ENCODE assay signal across 8 cellular contexts in the genomic region with DNA sequence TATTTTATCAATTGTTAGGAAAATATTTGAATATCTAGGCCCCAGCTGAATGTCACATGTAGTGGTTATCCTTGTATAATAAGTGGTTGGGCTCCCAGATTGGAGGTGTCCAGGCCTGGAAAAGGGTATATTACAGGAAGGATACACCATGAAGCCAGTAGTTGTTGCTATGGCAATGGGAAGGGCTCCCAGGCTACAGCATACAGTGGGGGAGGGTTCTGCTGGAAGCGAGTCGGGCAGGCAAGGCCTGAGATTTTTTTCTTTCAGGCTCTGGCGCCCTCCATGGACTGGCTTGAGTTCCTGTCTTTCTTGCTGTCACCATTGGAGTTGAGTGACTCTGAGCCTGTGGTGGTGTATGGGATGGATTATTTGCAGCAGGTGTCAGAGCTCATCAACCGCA. TPM values are rescaled to one million over a fixed set of nuclear protein-coding genes. Genes with fewer than 3 reads are reported as not detected.
A peak's percentile ranks its signal among the peaks of the same experiment; 100 is the strongest.
DNase-seq lines count a peak whose midpoint lies in the region; ATAC-seq and TF ChIP-seq lines count a peak whose summit lies in the region.

No MANE protein-coding gene starts in this region.

- H3K27me3 Mint-ChIP-seq in WTC11 (ENCODE audit: low read depth): peaks cover 6% of the 10 kb centered on the region

- H3K4me3 Mint-ChIP-seq in WTC11: no peak overlapping the region

- TF ChIP-seq CTCF in WTC11 (IDR thresholded peaks at IDR 0.05): peak; percentile 26; the same call in 1 of the 2 replicates
- peak; percentile 61 for TF ChIP-seq CTCF in foreskin keratinocyte (conservative IDR thresholded peaks at IDR 0.05)
- no peak for TF ChIP-seq CTCF in psoas muscle (IDR thresholded peaks at IDR 0.05)

- POLR2A ChIA-PET in WTC11 (lab: Charles Lee): interaction anchor here (1.1 kb wide), 1 partner anchor 44 kb away, joined by 4 read pairs; no protein-coding TSS in a partner anchor

- intact Hi-C loops in psoas muscle (cut with DNase I): loop anchor here in 1 of 2 donors (10.0 kb wide), 1 partner anchor 390 kb away; no protein-coding TSS in a partner anchor

- no peaks in the 10 kb centered on the region for H3K9me3 Mint-ChIP-seq in WTC11

- peak; percentile 9 for DNase-seq in stimulated activated naive CD4-positive, alpha-beta T cell treated with Interleukin-2 at 50 U/mL for 16 hours (lab: John Stamatoyannopoulos, UW)
- DNase-seq in stimulated activated naive CD4-positive, alpha-beta T cell (lab: John Stamatoyannopoulos, UW): no peak
- DNase-seq in NCI-H2081 (lab: John Stamatoyannopoulos, UW): peak; percentile 88 to 91
- peak; percentile 80 for DNase-seq in WTC11 (ENCODE audit: low spot score)
- peak in 1 of 2 donors; percentile 48 for DNase-seq in foreskin keratinocyte
- DNase-seq in psoas muscle: no peak
- no peak for DNase-seq in activated gamma-delta T cell treated with Interleukin-2 at 50 U/mL for 16 hours

- H3K4me1 ChIP-seq in foreskin keratinocyte (no peaks in the 10 kb centered on the region), psoas muscle (no peaks in the 10 kb centered on the region)

- H3K27ac Mint-ChIP-seq in WTC11: no peak overlapping the region

- H3K27me3 ChIP-seq in foreskin keratinocyte: no peaks in the 10 kb centered on the region
- no peaks in the 10 kb centered on the region for H3K27me3 ChIP-seq in psoas muscle (ENCODE audit: insufficient read depth in 3 of 3, low read length in 2 of 3)

- CTCF ChIA-PET in WTC11 (lab: Charles Lee): interaction anchor here (0.5 to 2.1 kb wide), 9 partner anchors 9 to 380 kb away, joined by 3 to 11 read pairs (median 3); a partner anchor contains a TSS

- ATAC-seq in WTC11: peak; percentile 90
- peak; percentile 41 for ATAC-seq in foreskin keratinocyte
- ATAC-seq in psoas muscle: peak; percentile 19 to 46 (median 31)
- ATAC-seq in HG03521 (IDR thresholded peaks at IDR 0.05; ENCODE audit: unreplicated experiment): no peak

- H3K4me3 ChIP-seq in psoas muscle: no peak overlapping the region

- H3K27ac ChIP-seq in foreskin keratinocyte: no peak overlapping the region
- no peak overlapping the region for H3K27ac ChIP-seq in psoas muscle

- H3K36me3 Mint-ChIP-seq in WTC11: no peaks in the 10 kb centered on the region

- 11 to 17% (median 13%) methylated on average over 4 of the region's 4 CpGs for WGBS in psoas muscle, 3 donors

- H3K4me1 Mint-ChIP-seq in WTC11: peaks cover 5% of the 10 kb centered on the region; the same call in 1 of the 2 replicates

- no peaks in the 10 kb centered on the region for H3K36me3 ChIP-seq in psoas muscle (ENCODE audit: insufficient read depth in 1 of 2, low read depth in 1 of 2)

- no peaks in the 10 kb centered on the region for H3K9me3 ChIP-seq in psoas muscle

TF ChIP-seq in WTC11, 78 proteins besides CTCF, POLR2A, EP300 and RAD21:
- TF ChIP-seq, protein P1, sequence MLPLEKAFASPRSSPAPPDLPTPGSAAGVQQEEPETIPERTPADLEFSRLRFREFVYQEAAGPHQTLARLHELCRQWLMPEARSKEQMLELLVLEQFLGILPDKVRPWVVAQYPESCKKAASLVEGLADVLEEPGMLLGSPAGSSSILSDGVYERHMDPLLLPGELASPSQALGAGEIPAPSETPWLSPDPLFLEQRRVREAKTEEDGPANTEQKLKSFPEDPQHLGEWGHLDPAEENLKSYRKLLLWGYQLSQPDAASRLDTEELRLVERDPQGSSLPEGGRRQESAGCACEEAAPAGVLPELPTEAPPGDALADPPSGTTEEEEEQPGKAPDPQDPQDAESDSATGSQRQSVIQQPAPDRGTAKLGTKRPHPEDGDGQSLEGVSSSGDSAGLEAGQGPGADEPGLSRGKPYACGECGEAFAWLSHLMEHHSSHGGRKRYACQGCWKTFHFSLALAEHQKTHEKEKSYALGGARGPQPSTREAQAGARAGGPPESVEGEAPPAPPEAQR (CRISPR knock-in tag; IDR thresholded peaks at IDR 0.05): no peak
- TF ChIP-seq ESRRA (CRISPR knock-in tag; IDR thresholded peaks at IDR 0.05; ENCODE audit: borderline replicate concordance) (no peak), ZNF121 (CRISPR knock-in tag; IDR thresholded peaks at IDR 0.05) (no peak), IRF2 (CRISPR knock-in tag; IDR thresholded peaks at IDR 0.05; ENCODE audit: borderline replicate concordance, low read depth) (no peak), ZNF263 (CRISPR knock-in tag; IDR thresholded peaks at IDR 0.05; ENCODE audit: low read depth) (no peak), CREM (CRISPR knock-in tag; IDR thresholded peaks at IDR 0.05) (no peak), ELF4 (CRISPR knock-in tag; IDR thresholded peaks at IDR 0.05; ENCODE audit: low read depth) (no peak), OVOL2 (CRISPR knock-in tag; IDR thresholded peaks at IDR 0.05; ENCODE audit: borderline replicate concordance) (no peak), NFATC4 (CRISPR knock-in tag; IDR thresholded peaks at IDR 0.05) (no peak), NR1H2 (CRISPR knock-in tag; IDR thresholded peaks at IDR 0.05) (no peak), SMAD4 (CRISPR knock-in tag; IDR thresholded peaks at IDR 0.05) (no peak)
- TF ChIP-seq, protein P2, sequence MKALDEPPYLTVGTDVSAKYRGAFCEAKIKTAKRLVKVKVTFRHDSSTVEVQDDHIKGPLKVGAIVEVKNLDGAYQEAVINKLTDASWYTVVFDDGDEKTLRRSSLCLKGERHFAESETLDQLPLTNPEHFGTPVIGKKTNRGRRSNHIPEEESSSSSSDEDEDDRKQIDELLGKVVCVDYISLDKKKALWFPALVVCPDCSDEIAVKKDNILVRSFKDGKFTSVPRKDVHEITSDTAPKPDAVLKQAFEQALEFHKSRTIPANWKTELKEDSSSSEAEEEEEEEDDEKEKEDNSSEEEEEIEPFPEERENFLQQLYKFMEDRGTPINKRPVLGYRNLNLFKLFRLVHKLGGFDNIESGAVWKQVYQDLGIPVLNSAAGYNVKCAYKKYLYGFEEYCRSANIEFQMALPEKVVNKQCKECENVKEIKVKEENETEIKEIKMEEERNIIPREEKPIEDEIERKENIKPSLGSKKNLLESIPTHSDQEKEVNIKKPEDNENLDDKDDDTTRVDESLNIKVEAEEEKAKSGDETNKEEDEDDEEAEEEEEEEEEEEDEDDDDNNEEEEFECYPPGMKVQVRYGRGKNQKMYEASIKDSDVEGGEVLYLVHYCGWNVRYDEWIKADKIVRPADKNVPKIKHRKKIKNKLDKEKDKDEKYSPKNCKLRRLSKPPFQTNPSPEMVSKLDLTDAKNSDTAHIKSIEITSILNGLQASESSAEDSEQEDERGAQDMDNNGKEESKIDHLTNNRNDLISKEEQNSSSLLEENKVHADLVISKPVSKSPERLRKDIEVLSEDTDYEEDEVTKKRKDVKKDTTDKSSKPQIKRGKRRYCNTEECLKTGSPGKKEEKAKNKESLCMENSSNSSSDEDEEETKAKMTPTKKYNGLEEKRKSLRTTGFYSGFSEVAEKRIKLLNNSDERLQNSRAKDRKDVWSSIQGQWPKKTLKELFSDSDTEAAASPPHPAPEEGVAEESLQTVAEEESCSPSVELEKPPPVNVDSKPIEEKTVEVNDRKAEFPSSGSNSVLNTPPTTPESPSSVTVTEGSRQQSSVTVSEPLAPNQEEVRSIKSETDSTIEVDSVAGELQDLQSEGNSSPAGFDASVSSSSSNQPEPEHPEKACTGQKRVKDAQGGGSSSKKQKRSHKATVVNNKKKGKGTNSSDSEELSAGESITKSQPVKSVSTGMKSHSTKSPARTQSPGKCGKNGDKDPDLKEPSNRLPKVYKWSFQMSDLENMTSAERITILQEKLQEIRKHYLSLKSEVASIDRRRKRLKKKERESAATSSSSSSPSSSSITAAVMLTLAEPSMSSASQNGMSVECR (CRISPR knock-in tag; IDR thresholded peaks at IDR 0.05; ENCODE audit: borderline replicate concordance): no peak
- TF ChIP-seq, protein P3, sequence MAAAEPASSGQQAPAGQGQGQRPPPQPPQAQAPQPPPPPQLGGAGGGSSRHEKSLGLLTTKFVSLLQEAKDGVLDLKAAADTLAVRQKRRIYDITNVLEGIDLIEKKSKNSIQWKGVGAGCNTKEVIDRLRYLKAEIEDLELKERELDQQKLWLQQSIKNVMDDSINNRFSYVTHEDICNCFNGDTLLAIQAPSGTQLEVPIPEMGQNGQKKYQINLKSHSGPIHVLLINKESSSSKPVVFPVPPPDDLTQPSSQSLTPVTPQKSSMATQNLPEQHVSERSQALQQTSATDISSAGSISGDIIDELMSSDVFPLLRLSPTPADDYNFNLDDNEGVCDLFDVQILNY (CRISPR knock-in tag; IDR thresholded peaks at IDR 0.05): no peak
- TF ChIP-seq, protein P4, sequence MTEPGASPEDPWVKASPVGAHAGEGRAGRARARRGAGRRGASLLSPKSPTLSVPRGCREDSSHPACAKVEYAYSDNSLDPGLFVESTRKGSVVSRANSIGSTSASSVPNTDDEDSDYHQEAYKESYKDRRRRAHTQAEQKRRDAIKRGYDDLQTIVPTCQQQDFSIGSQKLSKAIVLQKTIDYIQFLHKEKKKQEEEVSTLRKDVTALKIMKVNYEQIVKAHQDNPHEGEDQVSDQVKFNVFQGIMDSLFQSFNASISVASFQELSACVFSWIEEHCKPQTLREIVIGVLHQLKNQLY (CRISPR knock-in tag; IDR thresholded peaks at IDR 0.05): no peak

RNA-seq across cellular contexts. Expression of a gene that starts 8.9 kb away (rescaled TPM):
- total RNA-seq in WTC11 (2021) (0.46 to 1.2 TPM (median 0.64 TPM) in 3 replicates), foreskin keratinocyte (not detected in 2 replicates), psoas muscle (not detected)
- polyA plus RNA-seq in foreskin keratinocyte (not detected in 2 replicates), psoas muscle (not detected)

RNA-seq across cellular contexts. Expression of a gene that starts 14.3 kb away (rescaled TPM):
- total RNA-seq in WTC11 (2021) (303 to 359 TPM (median 320 TPM) in 3 replicates), foreskin keratinocyte (838 and 935 TPM in 2 replicates), psoas muscle (100 to 1,000 TPM; 338 to 440 (median 424) TPM)
- polyA plus RNA-seq in foreskin keratinocyte (551 and 627 TPM in 2 replicates), psoas muscle (100 to 1,000 TPM; 344 to 898 (median 873) TPM)

RNA-seq across cellular contexts. Expression of a gene that starts 23.3 kb away (rescaled TPM):
- 10.5 to 13.1 TPM (median 11.5 TPM) in 3 replicates for total RNA-seq in WTC11 (2021)
- 0.17 and 0.42 TPM in 2 replicates for total RNA-seq in foreskin keratinocyte
- polyA plus RNA-seq in foreskin keratinocyte: 0.91 and 0.99 TPM in 2 replicates
- total RNA-seq in psoas muscle: not detected
- under 1 TPM in 2 of 3 donors, not detected in 1; 0.01 to 0.52 TPM for polyA plus RNA-seq in psoas muscle

RNA-seq across cellular contexts. Expression of a gene that starts 29.7 kb away (rescaled TPM):
- total RNA-seq in WTC11 (2021) (411 to 557 TPM (median 439 TPM) in 3 replicates), foreskin keratinocyte (467 and 485 TPM in 2 replicates), psoas muscle (100 to 1,000 TPM; 448 to 726 (median 633) TPM)
- polyA plus RNA-seq in foreskin keratinocyte (344 and 350 TPM in 2 replicates), psoas muscle (100 to 1,000 TPM; 395 to 787 (median 628) TPM)

RNA-seq across cellular contexts. Expression of a gene that starts 35.2 kb away (rescaled TPM):
- 11.3 to 11.8 TPM (median 11.4 TPM) in 3 replicates for total RNA-seq in WTC11 (2021)
- 11.1 and 12.0 TPM in 2 replicates for total RNA-seq in foreskin keratinocyte
- 13.7 and 14.5 TPM in 2 replicates for polyA plus RNA-seq in foreskin keratinocyte
- 1 to 10 TPM; 1.8 to 8.2 (median 6.2) TPM for total RNA-seq in psoas muscle
- 10 to 100 TPM in 2 of 3 donors, 1 to 10 TPM in 1; 9.0 to 25.5 (median 10.1) TPM for polyA plus RNA-seq in psoas muscle

Comparison
In these comparisons a context has a peak if more than half of its experiments do, and no peak if none do; other contexts are left out.
1. DNase-seq: peak in stimulated activated naive CD4-positive, alpha-beta T cell treated with Interleukin-2 at 50 U/mL for 16 hours (single experiment), NCI-H2081 (2 of 2) and WTC11 (single experiment); none in stimulated activated naive CD4-positive, alpha-beta T cell (0 of 6), psoas muscle (0 of 2) and activated gamma-delta T cell treated with Interleukin-2 at 50 U/mL for 16 hours (single experiment).